ENCODE assay signal across 18 cellular contexts in genomic region chr1:56531624-56532358, GRCh38. TPM values are rescaled to one million over a fixed set of nuclear protein-coding genes. Genes with fewer than 3 reads are reported as not detected.
DNase-seq lines count a peak whose midpoint lies in the region; ATAC-seq, FAIRE-seq and TF ChIP-seq lines count a peak whose summit lies in the region.
"Had no signal": no experiment of that assay in that cellular context is flagged by ENCODE, and none has a peak within 500 bp of the region (broad histone marks: within the 10 kb centered on the region; RNA-seq: fewer than 3 reads in every experiment).

No MANE protein-coding gene starts in this region.

- no peaks in the 10 kb centered on the region for H3K27me3 Mint-ChIP-seq in WTC11 (ENCODE audit: low read depth)

- H3K9me3 ChIP-seq in kidney (ENCODE audit: control insufficient read depth in 1 of 2, low read length in 2 of 2): no peaks in the 10 kb centered on the region
- H3K9me3 ChIP-seq: BLaER1 had no signal

- peaks cover 7% of the 10 kb centered on the region for H3K36me3 Mint-ChIP-seq in WTC11

- TF ChIP-seq CTCF in WTC11 (IDR thresholded peaks at IDR 0.05) (no peak), kidney (IDR thresholded peaks at IDR 0.05; ENCODE audit: borderline replicate concordance, extremely low read depth, insufficient read depth) (no peak)

- no peak overlapping the region for H2AFZ ChIP-seq in ACC112 (ENCODE audit: low read length, unreplicated experiment)

- H3K4me1 ChIP-seq in ACC112 (ENCODE audit: control insufficient read depth, insufficient read depth, low read length, unreplicated experiment) (peaks cover 28% of the 10 kb centered on the region), kidney (ENCODE audit: control insufficient read depth in 1 of 2, insufficient read depth in 1 of 2, low read depth in 1 of 2, low read length in 2 of 2) (peaks cover 50 to 56% of the 10 kb centered on the region in 2 donors)

- no peak overlapping the region for H3K4me3 Mint-ChIP-seq in WTC11

- POLR2A ChIA-PET in WTC11 (lab: Charles Lee): no interaction called here

- H3K9me3 Mint-ChIP-seq in WTC11: no peaks in the 10 kb centered on the region

- H3K4me3 ChIP-seq in ACC112 (ENCODE audit: low read depth, low read length) (no peak overlapping the region), kidney (ENCODE audit: low read length in 2 of 2) (no peak overlapping the region)
- H3K4me3 ChIP-seq: BLaER1, GM12878 had no signal

- peaks cover 87% of the 10 kb centered on the region for H3K79me2 ChIP-seq in ACC112 (ENCODE audit: control insufficient read depth, insufficient read depth, low read length, unreplicated experiment)

- H3K27me3 ChIP-seq in ACC112 (ENCODE audit: insufficient read depth, low read length): no peaks in the 10 kb centered on the region
- H3K27me3 ChIP-seq: BLaER1 had no signal

- CTCF ChIA-PET in WTC11 (lab: Charles Lee): interaction anchor here (0.6 kb wide), 1 partner anchor 36 kb away, joined by 3 read pairs; no protein-coding TSS in a partner anchor

- H3K27ac Mint-ChIP-seq in WTC11: no peak overlapping the region

- ATAC-seq in WTC11: no peak
- ATAC-seq: GM12878 had no signal

- peaks cover 63% of the 10 kb centered on the region for H3K36me3 ChIP-seq in ACC112 (ENCODE audit: insufficient read depth, low read length)
- peaks cover 23 to 29% of the 10 kb centered on the region in 2 donors for H3K36me3 ChIP-seq in kidney (ENCODE audit: control insufficient read depth in 1 of 2, insufficient read depth in 2 of 2, low read length in 2 of 2)
- H3K36me3 ChIP-seq: BLaER1 had no signal

- FAIRE-seq in kidney (lab: Jason Lieb, UNC): no peak
- FAIRE-seq: GM12878, GM18507, RCC 7860 had no signal

- DNase-seq in DMS153 (lab: John Stamatoyannopoulos, UW) (peak; percentile 46), DMS153 treated with DMSO at 0.1 percent for 48 hours (lab: John Stamatoyannopoulos, UW; ENCODE audit: unreplicated experiment) (no peak), NCI-H187 (lab: John Stamatoyannopoulos, UW) (peak; percentile 61 to 69), WTC11 (ENCODE audit: low spot score) (no peak), NCI-H1694 treated with DMSO at 0.1 percent for 48 hours (lab: John Stamatoyannopoulos, UW) (no peak), kidney (no peak), NCI-H774 (lab: John Stamatoyannopoulos, UW) (no peak)
- DNase-seq: Karpas-422, NCI-H2107, NCI-H446 treated with DMSO at 0.1 percent for 48 hours, SIG-M5 had no signal

- peak overlapping the region; percentile 4; the same call in 1 of the 2 replicates for H3K27ac ChIP-seq in ACC112 (ENCODE audit: low read depth, low read length)
- no peak overlapping the region for H3K27ac ChIP-seq in kidney (ENCODE audit: low read depth in 2 of 2, low read length in 2 of 2)
- H3K27ac ChIP-seq: 22Rv1, BLaER1 had no signal

- peaks cover 30% of the 10 kb centered on the region for H3K4me1 Mint-ChIP-seq in WTC11

- intact Hi-C loops in kidney (cut with DNase I): no loop called here

- H3K9ac ChIP-seq in kidney (ENCODE audit: low read length in 2 of 2): peak overlapping the region in 1 of 2 donors; percentile 5
- H3K9ac ChIP-seq: BLaER1 had no signal

TF ChIP-seq in WTC11, 78 proteins besides CTCF, POLR2A, EP300 and RAD21:
- TF ChIP-seq ELF4 (CRISPR knock-in tag; IDR thresholded peaks at IDR 0.05; ENCODE audit: low read depth): no peak
- 0 out of 2 replicates have a peak, but pooled peaks have one; percentile 9 for TF ChIP-seq ETV6 (CRISPR knock-in tag; IDR thresholded peaks at IDR 0.05)

RNA-seq across cellular contexts. Expression of gene PLPP3, which starts 47.6 kb away (rescaled TPM):
- 28.2 to 31.0 TPM (median 28.8 TPM) in 3 replicates for total RNA-seq in WTC11 (2021)
- total RNA-seq in kidney: 107 TPM
- polyA plus RNA-seq in kidney (ENCODE audit: insufficient read depth, low read depth, low replicate concordance): 100 TPM
- total RNA-seq: G401 had no signal

Comparison
In these comparisons a context has a peak if more than half of its experiments do, and no peak if none do; other contexts are left out.
1. DNase-seq: peak in DMS153 (single experiment) and NCI-H187 (2 of 2); none in DMS153 treated with DMSO at 0.1 percent for 48 hours (single experiment), WTC11 (single experiment), NCI-H1694 treated with DMSO at 0.1 percent for 48 hours (single experiment), kidney (single experiment) and NCI-H774 (single experiment).